Comparison of ENCODE assay signal across 1 cellular context in the genomic region with DNA sequence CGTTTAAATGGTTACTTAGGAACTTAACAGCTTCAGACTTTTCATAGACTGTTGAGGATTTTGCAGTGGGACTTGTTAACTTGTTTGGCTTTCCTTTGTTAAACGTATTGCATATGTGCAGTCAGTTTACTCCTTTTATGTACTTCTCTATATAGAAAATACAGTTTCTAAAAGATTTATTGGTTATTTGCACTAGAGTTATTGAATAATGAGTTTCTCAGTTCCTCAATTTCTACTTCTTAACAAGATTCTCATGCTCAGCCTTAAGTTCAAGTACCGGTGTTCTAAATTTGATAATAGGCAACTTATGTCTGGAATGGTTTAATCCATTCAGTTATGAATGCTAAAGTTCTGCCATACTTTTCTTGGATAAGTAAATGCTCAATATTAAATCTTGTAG.
TF ChIP-seq lines count a peak whose summit lies in the region.

No MANE protein-coding gene starts in this region.

TF ChIP-seq in K562, 482 proteins besides CTCF, POLR2A, EP300 and RAD21:
- no peak for TF ChIP-seq FOXK1 (CRISPR knock-in tag; IDR thresholded peaks at IDR 0.05; ENCODE audit: borderline replicate concordance)
- TF ChIP-seq RERE (CRISPR knock-in tag; IDR thresholded peaks at IDR 0.05; ENCODE audit: borderline replicate concordance), result no peak
- TF ChIP-seq, protein P1, sequence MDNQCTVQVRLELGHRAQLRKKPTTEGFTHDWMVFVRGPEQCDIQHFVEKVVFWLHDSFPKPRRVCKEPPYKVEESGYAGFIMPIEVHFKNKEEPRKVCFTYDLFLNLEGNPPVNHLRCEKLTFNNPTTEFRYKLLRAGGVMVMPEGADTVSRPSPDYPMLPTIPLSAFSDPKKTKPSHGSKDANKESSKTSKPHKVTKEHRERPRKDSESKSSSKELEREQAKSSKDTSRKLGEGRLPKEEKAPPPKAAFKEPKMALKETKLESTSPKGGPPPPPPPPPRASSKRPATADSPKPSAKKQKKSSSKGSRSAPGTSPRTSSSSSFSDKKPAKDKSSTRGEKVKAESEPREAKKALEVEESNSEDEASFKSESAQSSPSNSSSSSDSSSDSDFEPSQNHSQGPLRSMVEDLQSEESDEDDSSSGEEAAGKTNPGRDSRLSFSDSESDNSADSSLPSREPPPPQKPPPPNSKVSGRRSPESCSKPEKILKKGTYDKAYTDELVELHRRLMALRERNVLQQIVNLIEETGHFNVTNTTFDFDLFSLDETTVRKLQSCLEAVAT (IDR thresholded peaks at IDR 0.05), result no peak
- TF ChIP-seq, protein P2, sequence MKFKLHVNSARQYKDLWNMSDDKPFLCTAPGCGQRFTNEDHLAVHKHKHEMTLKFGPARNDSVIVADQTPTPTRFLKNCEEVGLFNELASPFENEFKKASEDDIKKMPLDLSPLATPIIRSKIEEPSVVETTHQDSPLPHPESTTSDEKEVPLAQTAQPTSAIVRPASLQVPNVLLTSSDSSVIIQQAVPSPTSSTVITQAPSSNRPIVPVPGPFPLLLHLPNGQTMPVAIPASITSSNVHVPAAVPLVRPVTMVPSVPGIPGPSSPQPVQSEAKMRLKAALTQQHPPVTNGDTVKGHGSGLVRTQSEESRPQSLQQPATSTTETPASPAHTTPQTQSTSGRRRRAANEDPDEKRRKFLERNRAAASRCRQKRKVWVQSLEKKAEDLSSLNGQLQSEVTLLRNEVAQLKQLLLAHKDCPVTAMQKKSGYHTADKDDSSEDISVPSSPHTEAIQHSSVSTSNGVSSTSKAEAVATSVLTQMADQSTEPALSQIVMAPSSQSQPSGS (CRISPR knock-in tag; IDR thresholded peaks at IDR 0.05), result no peak
- TF ChIP-seq NEUROD1 (IDR thresholded peaks at IDR 0.05; ENCODE audit: borderline replicate concordance, low read depth, low read length, partially characterized antibody), result no peak
- TF ChIP-seq RUNX1 (IDR thresholded peaks at IDR 0.05; ENCODE audit: low read depth), result no peak
- no peak for TF ChIP-seq ZNF316 (IDR thresholded peaks at IDR 0.05)
- TF ChIP-seq TRIM28 (IDR thresholded peaks at IDR 0.05), result no peak
- TF ChIP-seq RAD51 (IDR thresholded peaks at IDR 0.05; ENCODE audit: borderline replicate concordance, low read depth), result no peak
- no peak for TF ChIP-seq ZNF778 (CRISPR knock-in tag; IDR thresholded peaks at IDR 0.05)
- no peak for TF ChIP-seq BCL6 (CRISPR knock-in tag; IDR thresholded peaks at IDR 0.05)
- TF ChIP-seq ZNF134 (CRISPR knock-in tag; conservative IDR thresholded peaks at IDR 0.05), result no peak
- no peak for TF ChIP-seq ESRRA (IDR thresholded peaks at IDR 0.05; ENCODE audit: borderline replicate concordance, low read depth)
- no peak for TF ChIP-seq TARDBP (IDR thresholded peaks at IDR 0.05)
- TF ChIP-seq ZNF518B (CRISPR knock-in tag; IDR thresholded peaks at IDR 0.05), result no peak
- no peak for TF ChIP-seq XRCC4 (IDR thresholded peaks at IDR 0.05; ENCODE audit: extremely low read depth, insufficient read depth, insufficient read length)
- TF ChIP-seq CHCHD3 (CRISPR knock-in tag; IDR thresholded peaks at IDR 0.05), result no peak
